1 cellular context compared by ENCODE assay signal in the genomic region with DNA sequence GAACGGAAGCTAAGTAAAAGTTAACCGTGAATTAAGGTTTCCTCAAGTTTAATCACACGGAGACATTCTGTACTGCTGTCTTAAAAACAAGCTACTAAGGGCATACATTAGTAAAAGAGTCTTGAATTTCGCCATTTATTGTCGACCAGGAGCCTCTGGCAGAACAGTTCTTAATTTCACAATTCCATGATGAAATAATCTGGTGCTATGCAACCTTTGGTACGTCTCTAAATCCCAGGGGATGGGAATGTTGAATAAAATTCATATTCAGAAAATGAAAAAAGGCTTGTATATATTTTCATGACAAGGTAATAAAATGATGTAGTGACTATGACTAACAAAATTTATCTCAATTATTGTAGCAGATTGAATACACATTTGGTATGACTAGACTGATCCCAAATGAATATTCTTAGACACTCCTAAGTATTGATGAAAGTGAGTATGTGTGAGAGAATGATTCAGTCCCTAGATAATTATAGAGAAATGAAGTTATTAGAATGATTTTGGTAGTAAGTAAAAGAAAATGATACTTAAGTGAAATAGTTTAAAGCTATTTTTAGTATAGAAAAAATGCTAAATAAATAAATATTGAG.
TF ChIP-seq lines count a peak whose summit lies in the region.

No MANE protein-coding gene starts in this region.

TF ChIP-seq in GM12878, 131 proteins besides CTCF, POLR2A, EP300 and RAD21:
- no peak for TF ChIP-seq HDAC6 (IDR thresholded peaks at IDR 0.05; ENCODE audit: unreplicated experiment)
- TF ChIP-seq NFYA (IDR thresholded peaks at IDR 0.05; ENCODE audit: borderline replicate concordance, low read depth, low read length) = no peak
- TF ChIP-seq TCF3 (IDR thresholded peaks at IDR 0.05; ENCODE audit: borderline replicate concordance, insufficient read depth, low read depth, low read length) = no peak
- TF ChIP-seq ZBTB11 (CRISPR knock-in tag; IDR thresholded peaks at IDR 0.05) = no peak
- TF ChIP-seq SRF (IDR thresholded peaks at IDR 0.05; ENCODE audit: low read depth in 2 of 2, low read length in 2 of 2) = no peak
- no peak for TF ChIP-seq ZBTB40 (IDR thresholded peaks at IDR 0.05; ENCODE audit: borderline replicate concordance)
- TF ChIP-seq FOXK2 (IDR thresholded peaks at IDR 0.05) = no peak
- peak; percentile 40; the same call in 1 of the 2 replicates for TF ChIP-seq GATAD2B (conservative IDR thresholded peaks at IDR 0.05; ENCODE audit: low read depth)
